ENCODE assay signal across 8 cellular contexts in genomic region chr6:14857501-14857900, GRCh38.
DNase-seq lines count a peak whose midpoint lies in the region; ATAC-seq and TF ChIP-seq lines count a peak whose summit lies in the region.
"Had no signal": no experiment of that assay in that cellular context is flagged by ENCODE, and none has a peak within 500 bp of the region (broad histone marks: within the 10 kb centered on the region; RNA-seq: fewer than 3 reads in every experiment).

No MANE protein-coding gene starts in this region.

- H3K9me3 ChIP-seq in neutrophil: no peaks in the 10 kb centered on the region
- no peaks in the 10 kb centered on the region for H3K9me3 ChIP-seq in stomach
- H3K9me3 ChIP-seq in Karpas-422 (ENCODE audit: low read length): no peaks in the 10 kb centered on the region

- H3K4me1 ChIP-seq in neutrophil (ENCODE audit: control insufficient read depth in 1 of 2, insufficient read depth in 1 of 2, low read depth in 1 of 2, low read length in 1 of 2) (peaks cover 20 to 31% of the 10 kb centered on the region in 2 experiments), stomach (peaks cover 0 to 5% (median 2%) of the 10 kb centered on the region in 4 donors), Karpas-422 (ENCODE audit: low read length) (no peaks in the 10 kb centered on the region)

- H2AFZ ChIP-seq in Karpas-422 (ENCODE audit: low read length): no peak overlapping the region

- H3K4me1 Mint-ChIP-seq in activated B cell treated with CpG ODN at 0.5 μM for 24 hours: peaks cover 15% of the 10 kb centered on the region

- no peaks in the 10 kb centered on the region for H3K9me3 Mint-ChIP-seq in activated B cell treated with CpG ODN at 0.5 μM for 24 hours

- no peak for TF ChIP-seq EP300 in stomach (IDR thresholded peaks at IDR 0.05)

- no peaks in the 10 kb centered on the region for H3K36me3 ChIP-seq in neutrophil
- no peaks in the 10 kb centered on the region for H3K36me3 ChIP-seq in stomach
- H3K36me3 ChIP-seq in Karpas-422 (ENCODE audit: insufficient read depth, low read length): no peaks in the 10 kb centered on the region

- no peaks in the 10 kb centered on the region for H3K9me2 ChIP-seq in Karpas-422 (replicated peaks; ENCODE audit: insufficient read depth, low read length)

- DNase-seq in activated B cell treated with CpG ODN at 0.5 μM for 24 hours: peak; percentile 46
- peak; percentile 77 for DNase-seq in activated gamma-delta T cell (lab: John Stamatoyannopoulos, UW)
- peak; percentile 33 for DNase-seq in stomach
- no peak for DNase-seq in Karpas-422
- DNase-seq: NCI-H510A treated with DMSO at 0.1 percent for 48 hours had no signal

- TF ChIP-seq CTCF in activated B cell treated with CpG ODN at 0.5 μM for 24 hours (IDR thresholded peaks at IDR 0.05): no peak
- TF ChIP-seq CTCF in neutrophil (IDR thresholded peaks at IDR 0.05): no peak
- no peak for TF ChIP-seq CTCF in stomach (IDR thresholded peaks at IDR 0.05)

- 60 to 72% (median 67%) methylated on average over 13 to 16 of the region's 16 CpGs for WGBS in stomach, 5 donors

- H3K27me3 Mint-ChIP-seq in activated B cell treated with CpG ODN at 0.5 μM for 24 hours: no peaks in the 10 kb centered on the region

- peak overlapping the region; percentile 90 for H3K27ac ChIP-seq in neutrophil
- H3K27ac ChIP-seq in stomach: no peak overlapping the region
- H3K27ac ChIP-seq in Karpas-422 (ENCODE audit: low read length): no peak overlapping the region

- no peak overlapping the region for H3K4me2 ChIP-seq in Karpas-422 (ENCODE audit: low read depth, low read length, poor library complexity, severe bottlenecking)

- H3K4me3 Mint-ChIP-seq in activated B cell treated with CpG ODN at 0.5 μM for 24 hours: peak overlapping the region; percentile 78

- H3K27me3 ChIP-seq in neutrophil: no peaks in the 10 kb centered on the region
- no peaks in the 10 kb centered on the region for H3K27me3 ChIP-seq in stomach
- H3K27me3 ChIP-seq in Karpas-422 (ENCODE audit: low read length): no peaks in the 10 kb centered on the region

- CTCF ChIA-PET in activated B cell treated with CpG ODN at 0.5 μM for 24 hours (lab: Charles Lee): no interaction called here

- POLR2A ChIA-PET in activated B cell treated with CpG ODN at 0.5 μM for 24 hours (lab: Charles Lee): interaction anchor here (0.5 kb wide), 1 partner anchor 565 kb away, joined by 15 read pairs; no protein-coding TSS in a partner anchor

- no peak for TF ChIP-seq POLR2A in stomach (IDR thresholded peaks at IDR 0.05)

- H4K20me1 ChIP-seq in Karpas-422 (ENCODE audit: insufficient read depth, low read depth, low read length): no peaks in the 10 kb centered on the region

- H3K79me2 ChIP-seq in Karpas-422 (ENCODE audit: low read length): no peaks in the 10 kb centered on the region

- H3K36me3 Mint-ChIP-seq in activated B cell treated with CpG ODN at 0.5 μM for 24 hours (ENCODE audit: low read depth): no peaks in the 10 kb centered on the region

- no peak overlapping the region for H3K9ac ChIP-seq in Karpas-422 (ENCODE audit: low read length)

- ATAC-seq in activated B cell treated with CpG ODN at 0.5 μM for 24 hours (ENCODE audit: low read depth) (peak; percentile 97), HG02852 (IDR thresholded peaks at IDR 0.05; ENCODE audit: unreplicated experiment) (no peak), HG03095 (IDR thresholded peaks at IDR 0.05; ENCODE audit: unreplicated experiment) (no peak)

- peak overlapping the region; percentile 91 for H3K27ac Mint-ChIP-seq in activated B cell treated with CpG ODN at 0.5 μM for 24 hours

- H3K4me3 ChIP-seq in neutrophil (ENCODE audit: low read depth in 1 of 2, low read length in 1 of 2) (peak overlapping the region; percentile 42 to 56), stomach (no peak overlapping the region), Karpas-422 (ENCODE audit: low read length) (no peak overlapping the region)

- intact Hi-C loops in activated B cell treated with CpG ODN at 0.5 μM for 24 hours (cut with micrococcal nuclease): loop anchor here (5.0 kb wide), 1 partner anchor 315 kb away; no protein-coding TSS in a partner anchor
- intact Hi-C loops in stomach (cut with DNase I; ENCODE audit: low total_unique reads): no loop called here

Comparison
In these comparisons a context has a peak if more than half of its experiments do, and no peak if none do; other contexts are left out.
1. H3K4me3 ChIP-seq: peak in neutrophil (2 of 2); none in stomach (0 of 4) and Karpas-422 (single experiment).